In the genomic region with DNA sequence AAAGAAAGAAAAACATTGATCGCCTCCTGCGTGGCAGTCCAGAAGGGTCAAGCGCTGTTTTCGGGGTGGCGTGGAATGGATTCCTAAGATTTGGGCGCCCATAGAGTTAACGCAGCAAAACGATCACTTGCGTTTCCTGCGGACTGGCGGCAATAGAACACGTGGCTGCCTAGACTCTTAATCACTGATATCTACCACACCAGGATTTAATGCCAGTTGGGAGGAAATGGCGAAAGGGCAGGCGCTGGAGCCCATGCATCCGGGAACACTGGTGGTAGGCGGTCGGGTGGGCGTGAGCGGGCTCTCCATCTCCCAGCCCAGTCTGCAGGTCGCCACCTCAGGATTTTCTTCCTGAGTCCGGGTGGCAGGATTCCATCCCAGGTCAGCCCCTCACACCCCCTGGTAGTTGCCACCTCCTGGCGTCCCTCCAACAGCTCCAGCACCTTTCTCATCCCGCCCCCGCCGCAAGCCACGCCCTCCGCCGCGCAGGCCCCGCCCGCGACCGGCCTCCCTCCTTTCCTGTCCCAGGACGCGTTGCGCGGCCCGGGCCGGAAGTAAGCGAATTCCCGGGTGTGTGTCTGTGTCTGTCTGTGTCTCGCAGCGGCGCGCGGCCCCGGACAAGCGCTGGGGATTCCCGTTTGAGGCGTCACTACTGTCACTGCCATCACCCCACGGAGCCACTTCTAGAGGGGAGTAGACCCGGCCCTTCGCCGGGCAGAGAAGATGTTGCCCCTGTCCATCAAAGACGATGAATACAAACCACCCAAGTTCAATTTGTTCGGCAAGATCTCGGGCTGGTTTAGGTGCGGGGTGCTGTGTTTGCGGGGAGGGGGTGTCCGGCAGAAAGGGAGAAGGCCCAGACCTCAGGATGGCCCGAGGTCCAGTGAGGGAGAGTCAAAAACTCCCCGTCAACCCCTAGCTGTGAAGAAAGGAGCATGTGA, we compare ENCODE assay signal across 8 cellular contexts. TPM values are rescaled to one million over a fixed set of nuclear protein-coding genes. Genes with fewer than 3 reads are reported as not detected.
DNase-seq lines count a peak whose midpoint lies in the region; ATAC-seq and TF ChIP-seq lines count a peak whose summit lies in the region.

A gene with protein sequence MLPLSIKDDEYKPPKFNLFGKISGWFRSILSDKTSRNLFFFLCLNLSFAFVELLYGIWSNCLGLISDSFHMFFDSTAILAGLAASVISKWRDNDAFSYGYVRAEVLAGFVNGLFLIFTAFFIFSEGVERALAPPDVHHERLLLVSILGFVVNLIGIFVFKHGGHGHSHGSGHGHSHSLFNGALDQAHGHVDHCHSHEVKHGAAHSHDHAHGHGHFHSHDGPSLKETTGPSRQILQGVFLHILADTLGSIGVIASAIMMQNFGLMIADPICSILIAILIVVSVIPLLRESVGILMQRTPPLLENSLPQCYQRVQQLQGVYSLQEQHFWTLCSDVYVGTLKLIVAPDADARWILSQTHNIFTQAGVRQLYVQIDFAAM (plus strand): TSS at position 551 of the 941 bp plus-strand sequence. CDS start 173 bp downstream, at position 724.

- no peaks in the 10 kb centered on the region for H3K27me3 Mint-ChIP-seq in activated CD4-positive, alpha-beta T cell treated with anti-CD3 and anti-CD28 coated beads, Interleukin-2, amount 10 ng/mL, durations not matched to agents 24 days and 14 days

- DNase-seq in GM19240 (ENCODE audit: insufficient read length, low spot score) (peak; percentile 48), NCI-H526 (lab: John Stamatoyannopoulos, UW) (peak; percentile 80 to 94), colonic mucosa (peak; percentile 98)
- peak; percentile 99 for DNase-seq in activated CD4-positive, alpha-beta T cell treated with anti-CD3 and anti-CD28 coated beads, Interleukin-2, amount 10 ng/mL, durations not matched to agents 24 days and 14 days
- DNase-seq in stimulated activated CD4-positive, alpha-beta T cell treated with anti-CD3 and anti-CD28 coated beads, Interleukin-1b, Interleukin-23, amount 100 ng/mL, for 24 hours (ENCODE audit: low read depth in 4 of 4, low spot score in 1 of 4): peak; percentile 86 to 98 (median 96)

- H3K4me3 ChIP-seq in BLaER1: peak within 1 kb of the TSS; percentile 89
- H3K4me3 ChIP-seq in colonic mucosa: peak within 1 kb of the TSS; percentile 68

- peaks cover 29% of the 10 kb centered on the region for H3K36me3 Mint-ChIP-seq in activated CD4-positive, alpha-beta T cell treated with anti-CD3 and anti-CD28 coated beads, Interleukin-2, amount 10 ng/mL, durations not matched to agents 24 days and 14 days (ENCODE audit: low read depth)

- H3K4me1 Mint-ChIP-seq in activated CD4-positive, alpha-beta T cell treated with anti-CD3 and anti-CD28 coated beads, Interleukin-2, amount 10 ng/mL, durations not matched to agents 24 days and 14 days: peaks cover 36% of the 10 kb centered on the region

- H3K27me3 ChIP-seq in BLaER1 (no peaks in the 10 kb centered on the region), colonic mucosa (no peaks in the 10 kb centered on the region), layer of hippocampus (ENCODE audit: control insufficient read depth, insufficient read depth, low read length) (no peaks in the 10 kb centered on the region)

- H3K4me1 ChIP-seq in BLaER1 (peaks cover 40% of the 10 kb centered on the region), colonic mucosa (no peaks in the 10 kb centered on the region)

- H4K20me1 ChIP-seq in BLaER1: peaks cover 18% of the 10 kb centered on the region

- TF ChIP-seq CTCF in colonic mucosa (IDR thresholded peaks at IDR 0.05): no peak

- H3K4me2 ChIP-seq in BLaER1: peak within 1 kb of the TSS; percentile 85

- peak; percentile 65 for ATAC-seq in HG03457 (IDR thresholded peaks at IDR 0.05; ENCODE audit: unreplicated experiment)

- H3K9me3 Mint-ChIP-seq in activated CD4-positive, alpha-beta T cell treated with anti-CD3 and anti-CD28 coated beads, Interleukin-2, amount 10 ng/mL, durations not matched to agents 24 days and 14 days: peaks cover 9% of the 10 kb centered on the region

- H3K9me3 ChIP-seq in BLaER1 (peaks cover 10% of the 10 kb centered on the region), colonic mucosa (no peaks in the 10 kb centered on the region)

- peak within 1 kb of the TSS; percentile 100 for H3K4me3 Mint-ChIP-seq in activated CD4-positive, alpha-beta T cell treated with anti-CD3 and anti-CD28 coated beads, Interleukin-2, amount 10 ng/mL, durations not matched to agents 24 days and 14 days

- H3K36me3 ChIP-seq in BLaER1: peaks cover 23% of the 10 kb centered on the region
- H3K36me3 ChIP-seq in colonic mucosa: no peaks in the 10 kb centered on the region

- H3K9ac ChIP-seq in BLaER1 (peak within 1 kb of the TSS; percentile 89), colonic mucosa (ENCODE audit: low read depth in 2 of 2, low read length in 2 of 2) (peak within 1 kb of the TSS; percentile 93 to 97)

- peak within 1 kb of the TSS; percentile 100 for H3K27ac Mint-ChIP-seq in activated CD4-positive, alpha-beta T cell treated with anti-CD3 and anti-CD28 coated beads, Interleukin-2, amount 10 ng/mL, durations not matched to agents 24 days and 14 days

- H3K27ac ChIP-seq in BLaER1 (peak within 1 kb of the TSS; percentile 87), colonic mucosa (peak within 1 kb of the TSS; percentile 95), layer of hippocampus (ENCODE audit: low read depth, low read length) (peak within 1 kb of the TSS; percentile 86)

- intact Hi-C loops in activated CD4-positive, alpha-beta T cell treated with anti-CD3 and anti-CD28 coated beads, Interleukin-2, amount 10 ng/mL, durations not matched to agents 24 days and 14 days (cut with micrococcal nuclease): loop anchor here (1.0 to 10.0 kb wide), 9 partner anchors 283 to 1046 kb away; a partner anchor contains a TSS
- intact Hi-C loops in colonic mucosa (cut with DNase I): no loop called here

RNA-seq across cellular contexts. Expression of the gene that starts here (rescaled TPM):
- 40.8 and 41.0 TPM in 2 replicates for total RNA-seq in activated CD4-positive, alpha-beta T cell treated with anti-CD3 and anti-CD28 coated beads, Interleukin-2, amount 10 ng/mL, durations not matched to agents 24 days and 14 days
- 10 to 100 TPM; 32.8 to 39.2 TPM for total RNA-seq in colonic mucosa

Comparison
In these comparisons a context has a peak if more than half of its experiments do, and no peak if none do; other contexts are left out.
1. Peak in every context shown above with its lines: DNase-seq, ATAC-seq, H3K4me3 ChIP-seq and H3K27ac ChIP-seq.
2. DNase-seq: peak in every context shown above with its lines; median percentile 99 in activated CD4-positive, alpha-beta T cell treated with anti-CD3 and anti-CD28 coated beads, Interleukin-2, amount 10 ng/mL, durations not matched to agents 24 days and 14 days; 98 in colonic mucosa; 96 in stimulated activated CD4-positive, alpha-beta T cell treated with anti-CD3 and anti-CD28 coated beads, Interleukin-1b, Interleukin-23, amount 100 ng/mL, for 24 hours; 87 in NCI-H526; 48 in GM19240.